Comparison of ENCODE assay signal across 1 cellular context in genomic region chr5:96146675-96147074, GRCh38.
TF ChIP-seq lines count a peak whose summit lies in the region.

No MANE protein-coding gene starts in this region.

TF ChIP-seq in SK-N-SH, 30 proteins besides CTCF, POLR2A, EP300 and RAD21 (continued from another document):
- TF ChIP-seq, protein P1, sequence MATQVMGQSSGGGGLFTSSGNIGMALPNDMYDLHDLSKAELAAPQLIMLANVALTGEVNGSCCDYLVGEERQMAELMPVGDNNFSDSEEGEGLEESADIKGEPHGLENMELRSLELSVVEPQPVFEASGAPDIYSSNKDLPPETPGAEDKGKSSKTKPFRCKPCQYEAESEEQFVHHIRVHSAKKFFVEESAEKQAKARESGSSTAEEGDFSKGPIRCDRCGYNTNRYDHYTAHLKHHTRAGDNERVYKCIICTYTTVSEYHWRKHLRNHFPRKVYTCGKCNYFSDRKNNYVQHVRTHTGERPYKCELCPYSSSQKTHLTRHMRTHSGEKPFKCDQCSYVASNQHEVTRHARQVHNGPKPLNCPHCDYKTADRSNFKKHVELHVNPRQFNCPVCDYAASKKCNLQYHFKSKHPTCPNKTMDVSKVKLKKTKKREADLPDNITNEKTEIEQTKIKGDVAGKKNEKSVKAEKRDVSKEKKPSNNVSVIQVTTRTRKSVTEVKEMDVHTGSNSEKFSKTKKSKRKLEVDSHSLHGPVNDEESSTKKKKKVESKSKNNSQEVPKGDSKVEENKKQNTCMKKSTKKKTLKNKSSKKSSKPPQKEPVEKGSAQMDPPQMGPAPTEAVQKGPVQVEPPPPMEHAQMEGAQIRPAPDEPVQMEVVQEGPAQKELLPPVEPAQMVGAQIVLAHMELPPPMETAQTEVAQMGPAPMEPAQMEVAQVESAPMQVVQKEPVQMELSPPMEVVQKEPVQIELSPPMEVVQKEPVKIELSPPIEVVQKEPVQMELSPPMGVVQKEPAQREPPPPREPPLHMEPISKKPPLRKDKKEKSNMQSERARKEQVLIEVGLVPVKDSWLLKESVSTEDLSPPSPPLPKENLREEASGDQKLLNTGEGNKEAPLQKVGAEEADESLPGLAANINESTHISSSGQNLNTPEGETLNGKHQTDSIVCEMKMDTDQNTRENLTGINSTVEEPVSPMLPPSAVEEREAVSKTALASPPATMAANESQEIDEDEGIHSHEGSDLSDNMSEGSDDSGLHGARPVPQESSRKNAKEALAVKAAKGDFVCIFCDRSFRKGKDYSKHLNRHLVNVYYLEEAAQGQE (IDR thresholded peaks at IDR 0.05; ENCODE audit: low read depth, low read length) = no peak
TF ChIP-seq in SK-N-SH: peak in this region for 4.
